ENCODE assay signal across 1 cellular context in the genomic region with DNA sequence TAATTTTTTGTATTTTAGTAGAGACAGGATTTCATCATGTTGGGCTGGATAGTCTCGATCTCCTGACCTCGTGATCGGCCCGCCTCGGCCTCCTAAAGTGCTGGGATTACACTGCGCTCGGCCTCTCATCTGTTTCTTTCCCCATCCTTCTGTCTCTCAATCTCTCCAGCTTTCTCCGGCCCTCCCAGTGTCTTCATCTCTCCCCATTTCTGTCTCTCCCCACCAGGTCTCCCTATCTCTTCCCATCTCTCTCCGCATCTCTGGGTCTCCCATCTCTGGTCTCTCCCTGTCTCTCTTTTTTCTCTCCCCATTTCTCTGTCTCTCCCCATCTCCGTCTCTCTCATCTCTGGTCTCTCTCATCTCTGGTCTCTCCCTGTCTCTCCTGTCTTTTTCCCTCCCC.
TF ChIP-seq lines count a peak whose summit lies in the region.

No MANE protein-coding gene starts in this region.

TF ChIP-seq in HepG2, 621 proteins besides CTCF, POLR2A, EP300 and RAD21:
- no peak for TF ChIP-seq SIX4 (CRISPR knock-in tag; IDR thresholded peaks at IDR 0.05)
- TF ChIP-seq TOE1 (CRISPR knock-in tag; IDR thresholded peaks at IDR 0.05): no peak
- no peak for TF ChIP-seq ZNF333 (CRISPR knock-in tag; IDR thresholded peaks at IDR 0.05; ENCODE audit: borderline replicate concordance)
- TF ChIP-seq, protein P1, sequence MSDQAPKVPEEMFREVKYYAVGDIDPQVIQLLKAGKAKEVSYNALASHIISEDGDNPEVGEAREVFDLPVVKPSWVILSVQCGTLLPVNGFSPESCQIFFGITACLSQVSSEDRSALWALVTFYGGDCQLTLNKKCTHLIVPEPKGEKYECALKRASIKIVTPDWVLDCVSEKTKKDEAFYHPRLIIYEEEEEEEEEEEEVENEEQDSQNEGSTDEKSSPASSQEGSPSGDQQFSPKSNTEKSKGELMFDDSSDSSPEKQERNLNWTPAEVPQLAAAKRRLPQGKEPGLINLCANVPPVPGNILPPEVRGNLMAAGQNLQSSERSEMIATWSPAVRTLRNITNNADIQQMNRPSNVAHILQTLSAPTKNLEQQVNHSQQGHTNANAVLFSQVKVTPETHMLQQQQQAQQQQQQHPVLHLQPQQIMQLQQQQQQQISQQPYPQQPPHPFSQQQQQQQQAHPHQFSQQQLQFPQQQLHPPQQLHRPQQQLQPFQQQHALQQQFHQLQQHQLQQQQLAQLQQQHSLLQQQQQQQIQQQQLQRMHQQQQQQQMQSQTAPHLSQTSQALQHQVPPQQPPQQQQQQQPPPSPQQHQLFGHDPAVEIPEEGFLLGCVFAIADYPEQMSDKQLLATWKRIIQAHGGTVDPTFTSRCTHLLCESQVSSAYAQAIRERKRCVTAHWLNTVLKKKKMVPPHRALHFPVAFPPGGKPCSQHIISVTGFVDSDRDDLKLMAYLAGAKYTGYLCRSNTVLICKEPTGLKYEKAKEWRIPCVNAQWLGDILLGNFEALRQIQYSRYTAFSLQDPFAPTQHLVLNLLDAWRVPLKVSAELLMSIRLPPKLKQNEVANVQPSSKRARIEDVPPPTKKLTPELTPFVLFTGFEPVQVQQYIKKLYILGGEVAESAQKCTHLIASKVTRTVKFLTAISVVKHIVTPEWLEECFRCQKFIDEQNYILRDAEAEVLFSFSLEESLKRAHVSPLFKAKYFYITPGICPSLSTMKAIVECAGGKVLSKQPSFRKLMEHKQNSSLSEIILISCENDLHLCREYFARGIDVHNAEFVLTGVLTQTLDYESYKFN (CRISPR knock-in tag; conservative IDR thresholded peaks at IDR 0.05): no peak
- TF ChIP-seq MIER3 (CRISPR knock-in tag; IDR thresholded peaks at IDR 0.05; ENCODE audit: borderline replicate concordance): no peak
- TF ChIP-seq SIX1 (CRISPR knock-in tag; IDR thresholded peaks at IDR 0.05; ENCODE audit: borderline replicate concordance): no peak
- TF ChIP-seq JUND (CRISPR knock-in tag; IDR thresholded peaks at IDR 0.05): no peak
- no peak for TF ChIP-seq ZSCAN31 (CRISPR knock-in tag; IDR thresholded peaks at IDR 0.05; ENCODE audit: low read depth)
- no peak for TF ChIP-seq ZNF282 (IDR thresholded peaks at IDR 0.05; ENCODE audit: partially characterized antibody)
- no peak for TF ChIP-seq SP4 (CRISPR knock-in tag; IDR thresholded peaks at IDR 0.05)
